8 cellular contexts compared by ENCODE assay signal in genomic region chr3:52197499-52197841, GRCh38. TPM values are rescaled to one million over a fixed set of nuclear protein-coding genes. Genes with fewer than 3 reads are reported as not detected.
A peak's percentile ranks its signal among the peaks of the same experiment; 100 is the strongest.
DNase-seq lines count a peak whose midpoint lies in the region; ATAC-seq and TF ChIP-seq lines count a peak whose summit lies in the region.

No MANE protein-coding gene starts in this region.

- H3K27me3 Mint-ChIP-seq in dendritic cell treated with granulocyte-macrophage colony-stimulating factor and Interleukin-4, amounts not matched to agents 40 ng/mL and 50 ng/mL, for 4 days = no peaks in the 10 kb centered on the region
- H3K27me3 Mint-ChIP-seq in natural killer cell (ENCODE audit: low read depth in 2 of 2) = no peaks in the 10 kb centered on the region

- DNase-seq in natural killer cell (no peak), nucleus accumbens (lab: John Stamatoyannopoulos, UW) (no peak), OCI-M2 (lab: John Stamatoyannopoulos, UW; ENCODE audit: unreplicated experiment) (no peak), NCI-H187 (lab: John Stamatoyannopoulos, UW) (no peak), NCI-H748 treated with DMSO at 0.1 percent for 48 hours (lab: John Stamatoyannopoulos, UW) (no peak)

- no peak for TF ChIP-seq CTCF in natural killer cell (IDR thresholded peaks at IDR 0.05)

- peak overlapping the region; percentile 76 to 98 (median 95) for H3K4me2 ChIP-seq in BLaER1 treated with 17β-estradiol and CSF1 and Interleukin-3, amounts not matched to agents 10 nM and 100 nM

- no peaks in the 10 kb centered on the region for H3K27me3 ChIP-seq in BLaER1 treated with 17β-estradiol and CSF1 and Interleukin-3, amounts not matched to agents 10 nM and 100 nM

- no peaks in the 10 kb centered on the region for H3K9me3 ChIP-seq in BLaER1 treated with 17β-estradiol and CSF1 and Interleukin-3, amounts not matched to agents 10 nM and 100 nM (replicated peaks in 1 of 11)

- H4K20me1 ChIP-seq in BLaER1 treated with 17β-estradiol and CSF1 and Interleukin-3, amounts not matched to agents 10 nM and 100 nM = peaks cover 0 to 33% (median 11%) of the 10 kb centered on the region in 11 experiments; a peak in 11 of 22 replicates

- H3K4me1 Mint-ChIP-seq in dendritic cell treated with granulocyte-macrophage colony-stimulating factor and Interleukin-4, amounts not matched to agents 40 ng/mL and 50 ng/mL, for 4 days (ENCODE audit: low read depth) = peaks cover 83% of the 10 kb centered on the region
- peaks cover 21 to 40% of the 10 kb centered on the region in 2 donors for H3K4me1 Mint-ChIP-seq in natural killer cell

- H3K36me3 Mint-ChIP-seq in dendritic cell treated with granulocyte-macrophage colony-stimulating factor and Interleukin-4, amounts not matched to agents 40 ng/mL and 50 ng/mL, for 4 days (ENCODE audit: low read depth) = peaks cover 35% of the 10 kb centered on the region
- no peaks in the 10 kb centered on the region for H3K36me3 Mint-ChIP-seq in natural killer cell

- H3K36me3 ChIP-seq in BLaER1 treated with 17β-estradiol and CSF1 and Interleukin-3, amounts not matched to agents 10 nM and 100 nM = peaks cover 13 to 36% (median 34%) of the 10 kb centered on the region in 11 experiments

- H3K27ac ChIP-seq in BLaER1 treated with 17β-estradiol and CSF1 and Interleukin-3, amounts not matched to agents 10 nM and 100 nM = peak overlapping the region; percentile 60 to 95 (median 92); a peak in 21 of 22 replicates

- no peak for TF ChIP-seq EP300 in Ishikawa (IDR thresholded peaks at IDR 0.05; ENCODE audit: borderline replicate concordance)

- H3K27ac Mint-ChIP-seq in dendritic cell treated with granulocyte-macrophage colony-stimulating factor and Interleukin-4, amounts not matched to agents 40 ng/mL and 50 ng/mL, for 4 days = peak overlapping the region; percentile 95
- peak overlapping the region; percentile 96 to 98 for H3K27ac Mint-ChIP-seq in natural killer cell

- no peaks in the 10 kb centered on the region for H3K9me3 Mint-ChIP-seq in dendritic cell treated with granulocyte-macrophage colony-stimulating factor and Interleukin-4, amounts not matched to agents 40 ng/mL and 50 ng/mL, for 4 days
- no peaks in the 10 kb centered on the region for H3K9me3 Mint-ChIP-seq in natural killer cell

- intact Hi-C loops in dendritic cell treated with granulocyte-macrophage colony-stimulating factor and Interleukin-4, amounts not matched to agents 40 ng/mL and 50 ng/mL, for 4 days (cut with micrococcal nuclease) = no loop called here
- intact Hi-C loops in natural killer cell (cut with micrococcal nuclease) = no loop called here

- peaks cover 35 to 87% (median 71%) of the 10 kb centered on the region in 10 experiments for H3K4me1 ChIP-seq in BLaER1 treated with 17β-estradiol and CSF1 and Interleukin-3, amounts not matched to agents 10 nM and 100 nM

- ATAC-seq in natural killer cell = no peak

- H3K4me3 Mint-ChIP-seq in dendritic cell treated with granulocyte-macrophage colony-stimulating factor and Interleukin-4, amounts not matched to agents 40 ng/mL and 50 ng/mL, for 4 days = peak overlapping the region; percentile 98
- H3K4me3 Mint-ChIP-seq in natural killer cell = peak overlapping the region; percentile 95

- H3K4me3 ChIP-seq in BLaER1 treated with 17β-estradiol and CSF1 and Interleukin-3, amounts not matched to agents 10 nM and 100 nM = peak overlapping the region; percentile 84 to 100 (median 94); a peak in 12 of 20 replicates

- H3K9ac ChIP-seq in BLaER1 treated with 17β-estradiol and CSF1 and Interleukin-3, amounts not matched to agents 10 nM and 100 nM = peak overlapping the region; percentile 42 to 98 (median 93); a peak in 20 of 22 replicates

- TF ChIP-seq RAD21 in Ishikawa (IDR thresholded peaks at IDR 0.05; ENCODE audit: low read depth) = no peak

TF ChIP-seq in Ishikawa, 13 proteins besides CTCF, POLR2A, EP300 and RAD21:
- TF ChIP-seq FOXM1 (IDR thresholded peaks at IDR 0.05; ENCODE audit: borderline replicate concordance, low read depth) (no peak), YY1 (IDR thresholded peaks at IDR 0.05; ENCODE audit: low read depth) (no peak), EGR1 (IDR thresholded peaks at IDR 0.05) (0 out of 2 replicates have a peak, but pooled peaks have one; percentile 27)

RNA-seq across cellular contexts. Expression of gene ALAS1, which starts 0.5 kb away (rescaled TPM):
- total RNA-seq in natural killer cell = 10 to 100 TPM; 17.0 to 34.5 (median 33.4) TPM

RNA-seq across cellular contexts. Expression of gene TLR9, which starts 28.0 kb away (rescaled TPM):
- total RNA-seq in natural killer cell = under 1 TPM in 2 of 3 donors, not detected in 1; 0.20 to 0.21 TPM

RNA-seq across cellular contexts. Expression of gene TWF2, which starts 41.5 kb away (rescaled TPM):
- 10 to 100 TPM; 49.2 to 76.6 (median 52.0) TPM for total RNA-seq in natural killer cell

RNA-seq across cellular contexts. Expression of gene POC1A, which starts 43.2 kb away (rescaled TPM):
- total RNA-seq in natural killer cell = 1 to 10 TPM; 1.3 to 2.6 (median 2.4) TPM

RNA-seq across cellular contexts. Expression of gene PPM1M, which starts 48.1 kb away (rescaled TPM):
- 10 to 100 TPM; 66.0 to 83.7 (median 77.8) TPM for total RNA-seq in natural killer cell
